8 cellular contexts compared by ENCODE assay signal in genomic region chr2:120552800-120553471, GRCh38.
DNase-seq lines count a peak whose midpoint lies in the region; ATAC-seq and TF ChIP-seq lines count a peak whose summit lies in the region.

No MANE protein-coding gene starts in this region.

- H3K27me3 ChIP-seq in HL-60 (ENCODE audit: insufficient read depth, poor library complexity, severe bottlenecking) (no peaks in the 10 kb centered on the region), esophagus muscularis mucosa (no peaks in the 10 kb centered on the region), uterus (no peaks in the 10 kb centered on the region)

- in situ Hi-C loops in SK-MEL-5 (cut with HindIII; ENCODE audit: low pct_unique_long_range_greater_than_20kb, low sequenced_read_pairs): no loop called here

- intact Hi-C loops in esophagus muscularis mucosa (cut with DNase I) (loop anchor here (5.0 kb wide), 1 partner anchor 211 kb away; no protein-coding TSS in a partner anchor), mucosa of descending colon (cut with DNase I, micrococcal nuclease) (loop anchor here in 1 of 2 donors (10.0 kb wide), 1 partner anchor 208 kb away; the partner anchor contains the start of gene INHBB), uterus (cut with DNase I; ENCODE audit: low total_unique reads) (no loop called here)

- 30% methylated on average over 22 of the region's 23 CpGs for WGBS in esophagus muscularis mucosa

- H3K36me3 ChIP-seq in esophagus muscularis mucosa: no peaks in the 10 kb centered on the region
- H3K36me3 ChIP-seq in mucosa of descending colon (ENCODE audit: low read depth): no peaks in the 10 kb centered on the region
- no peaks in the 10 kb centered on the region for H3K36me3 ChIP-seq in uterus

- DNase-seq in DMS 273 treated with DMSO at 0.1 percent for 48 hours (lab: John Stamatoyannopoulos, UW): peak; percentile 39
- peak; percentile 11 to 39 for DNase-seq in HL-60 (ENCODE audit: low read depth in 1 of 2, low spot score in 1 of 2)
- peak; percentile 66 for DNase-seq in SK-MEL-5 (ENCODE audit: low read depth, low spot score)
- peak; percentile 93 for DNase-seq in esophagus muscularis mucosa (ENCODE audit: extremely low spot score)
- peak; percentile 79 to 89 (median 86) for DNase-seq in mucosa of descending colon
- peak; percentile 61 to 77 for DNase-seq in uterus
- no peak for DNase-seq in SK-N-DZ (ENCODE audit: low spot score)
- DNase-seq in NCI-H128 (lab: John Stamatoyannopoulos, UW; ENCODE audit: unreplicated experiment): no peak

- H3K4me3 ChIP-seq in HL-60 (replicated peaks; ENCODE audit: insufficient read depth, low read length): no peak overlapping the region
- H3K4me3 ChIP-seq in esophagus muscularis mucosa: no peak overlapping the region
- H3K4me3 ChIP-seq in mucosa of descending colon: no peak overlapping the region
- H3K4me3 ChIP-seq in uterus: no peak overlapping the region

- ATAC-seq in mucosa of descending colon: peak; percentile 98

- peak; percentile 18 for TF ChIP-seq EP300 in esophagus muscularis mucosa (IDR thresholded peaks at IDR 0.05)

- H3K27ac ChIP-seq in HL-60 (replicated peaks) (no peak overlapping the region), esophagus muscularis mucosa (replicated peaks in 1 of 4) (peak overlapping the region in 2 of 4 donors; percentile 42 to 52), uterus (no peak overlapping the region)

- TF ChIP-seq POLR2A in esophagus muscularis mucosa (IDR thresholded peaks at IDR 0.05; ENCODE audit: low read depth) (no peak), uterus (IDR thresholded peaks at IDR 0.05) (no peak)

- TF ChIP-seq CTCF in HL-60 (IDR thresholded peaks at IDR 0.05; ENCODE audit: insufficient read depth, low read length) (peak; percentile 13), esophagus muscularis mucosa (IDR thresholded peaks at IDR 0.05) (peak; percentile 58 to 68 (median 59)), mucosa of descending colon (IDR thresholded peaks at IDR 0.05) (peak; percentile 66), uterus (IDR thresholded peaks at IDR 0.05) (peak; percentile 39 to 70 (median 60))

- H3K9me3 ChIP-seq in esophagus muscularis mucosa (no peaks in the 10 kb centered on the region), mucosa of descending colon (no peaks in the 10 kb centered on the region), uterus (no peaks in the 10 kb centered on the region)

- H3K4me1 ChIP-seq in esophagus muscularis mucosa (peaks cover 28 to 36% (median 34%) of the 10 kb centered on the region in 4 donors), mucosa of descending colon (ENCODE audit: low read depth) (peaks cover 9% of the 10 kb centered on the region), uterus (peaks cover 0 to 6% of the 10 kb centered on the region in 2 donors)

Comparison
In these comparisons a context has a peak if more than half of its experiments do, and no peak if none do; other contexts are left out.
1. DNase-seq: peak in DMS 273 treated with DMSO at 0.1 percent for 48 hours (single experiment), HL-60 (2 of 2), SK-MEL-5 (single experiment), esophagus muscularis mucosa (single experiment), mucosa of descending colon (3 of 3) and uterus (2 of 2); none in SK-N-DZ (single experiment) and NCI-H128 (single experiment).
2. CTCF ChIP-seq: peak in every context shown above with its lines; median percentile 66 in mucosa of descending colon; 60 in uterus; 59 in esophagus muscularis mucosa; 13 in HL-60.